In the genomic region with DNA sequence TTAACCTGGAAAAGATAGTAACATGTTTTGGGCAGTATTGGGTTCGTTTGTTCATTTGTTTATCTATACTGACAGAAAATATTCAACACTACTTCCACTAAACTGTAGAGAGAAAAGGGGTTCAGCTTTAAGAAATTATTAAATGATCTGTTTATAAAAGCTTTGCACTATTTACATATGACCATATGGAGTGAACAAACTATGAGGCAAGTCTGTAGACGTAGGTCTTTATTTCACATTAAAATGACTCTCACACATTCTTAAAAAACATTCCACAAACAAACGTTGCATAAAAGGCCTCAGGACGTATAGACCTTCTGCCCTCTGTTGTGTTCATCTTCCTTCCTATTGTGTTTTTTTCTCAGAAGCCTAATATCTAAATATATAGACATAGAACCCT, we compare ENCODE assay signal across 20 cellular contexts.
"Had no signal": no experiment of that assay in that cellular context is flagged by ENCODE, and none has a peak within 500 bp of the region (broad histone marks: within the 10 kb centered on the region; RNA-seq: fewer than 3 reads in every experiment).

No MANE protein-coding gene starts in this region.

- ATAC-seq: gastrocnemius medialis, heart right ventricle, left cardiac atrium, left lung, left ventricle myocardium superior, lower lobe of right lung, mucosa of descending colon had no signal

- H3K36me3 Mint-ChIP-seq: mesothelial cell of epicardium had no signal

- H3K27ac Mint-ChIP-seq: mesothelial cell of epicardium had no signal

- H3K27ac ChIP-seq: coronary artery, dorsolateral prefrontal cortex, esophagus muscularis mucosa, gastrocnemius medialis, heart right ventricle, left lung, lower lobe of right lung had no signal

- H3K36me3 ChIP-seq: esophagus muscularis mucosa, gastrocnemius medialis, heart right ventricle, left lung, lower lobe of right lung had no signal

- H3K4me3 Mint-ChIP-seq: mesothelial cell of epicardium had no signal

- H3K4me1 Mint-ChIP-seq: mesothelial cell of epicardium had no signal

- H3K4me3 ChIP-seq: coronary artery, dorsolateral prefrontal cortex, esophagus muscularis mucosa, gastrocnemius medialis, heart right ventricle, left lung, lower lobe of right lung, mucosa of descending colon had no signal

- H3K9me3 ChIP-seq: esophagus muscularis mucosa, gastrocnemius medialis, heart right ventricle, left lung, lower lobe of right lung, mucosa of descending colon had no signal

- H3K27me3 ChIP-seq: dorsolateral prefrontal cortex, esophagus muscularis mucosa, gastrocnemius medialis, heart right ventricle, left lung had no signal

- H3K4me1 ChIP-seq: esophagus muscularis mucosa, gastrocnemius medialis, heart right ventricle, left lung, lower lobe of right lung had no signal

- H3K9me3 Mint-ChIP-seq: mesothelial cell of epicardium had no signal

- DNase-seq: dermis blood vessel endothelial cell; dorsolateral prefrontal cortex; effector CD4-positive, alpha-beta T cell; effector memory CD4-positive, alpha-beta T cell; foreskin fibroblast; foreskin melanocyte; gastrocnemius medialis; glutamatergic neuron; head of caudate nucleus; heart right ventricle; hippocampal formation; left cardiac atrium; left lung; left ventricle myocardium superior; lower lobe of right lung; mesenchymal stem cell; mucosa of descending colon had no signal
